In the genomic region with DNA sequence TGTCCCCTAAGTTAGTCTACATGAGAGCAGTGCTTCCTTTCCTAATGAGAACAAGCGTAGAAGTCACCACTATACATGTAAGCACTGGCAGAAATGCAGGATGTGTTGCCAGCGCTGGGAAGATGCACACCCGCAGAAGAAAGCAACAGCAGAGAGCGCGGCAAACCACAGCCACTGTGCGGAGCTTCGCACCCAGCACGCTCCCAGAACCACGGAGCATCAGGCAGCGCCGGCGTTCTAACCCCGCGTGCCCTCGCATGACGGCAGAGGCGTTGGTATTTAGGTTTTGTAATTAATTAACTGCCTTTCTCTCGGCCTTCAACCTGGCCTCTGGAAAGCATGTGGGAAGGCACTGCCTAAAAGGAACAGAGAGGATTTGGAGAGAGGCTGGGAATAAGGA, we compare ENCODE assay signal across 18 cellular contexts.
"Had no signal": no experiment of that assay in that cellular context is flagged by ENCODE, and none has a peak within 500 bp of the region (broad histone marks: within the 10 kb centered on the region; RNA-seq: fewer than 3 reads in every experiment).

No MANE protein-coding gene starts in this region.

- ATAC-seq: left ventricle myocardium superior; natural killer cell; pancreas; stimulated activated effector memory CD8-positive, alpha-beta T cell treated with anti-CD3 and anti-CD28 coated beads, Interleukin-12 subunit alpha, Interleukin-12 subunit beta, amount 100 ng/mL, for 72 hours had no signal

- DNase-seq: dorsolateral prefrontal cortex; effector CD4-positive, alpha-beta T cell; hypothalamus; immature natural killer cell; islet precursor cell; kidney glomerular epithelial cell; left ventricle myocardium superior; lower lobe of right lung; natural killer cell; pancreas; sigmoid colon; stimulated activated CD4-positive, alpha-beta T cell treated with anti-CD3 and anti-CD28 coated beads, Interleukin-2, amount 100 ng/mL, for 24 hours; stimulated activated CD4-positive, alpha-beta T cell treated with anti-CD3 and anti-CD28 coated beads, Interleukin-4, amount 100 ng/mL, for 24 hours; stimulated activated naive CD4-positive, alpha-beta T cell treated with Interleukin-2 at 50 U/mL for 16 hours; stomach; thyroid gland; trophoblast cell had no signal
